Comparison of ENCODE assay signal across 8 cellular contexts in genomic region chr15:34365073-34365825, GRCh38. TPM values are rescaled to one million over a fixed set of nuclear protein-coding genes. Genes with fewer than 3 reads are reported as not detected.
A peak's percentile ranks its signal among the peaks of the same experiment; 100 is the strongest.
DNase-seq lines count a peak whose midpoint lies in the region; ATAC-seq and TF ChIP-seq lines count a peak whose summit lies in the region.

No MANE protein-coding gene starts in this region.

- H3K36me3 ChIP-seq in heart left ventricle: peaks cover 0 to 36% (median 34%) of the 10 kb centered on the region in 9 donors
- peaks cover 5 to 39% (median 35%) of the 10 kb centered on the region in 4 donors for H3K36me3 ChIP-seq in stomach
- peaks cover 0 to 16% of the 10 kb centered on the region in 2 donors for H3K36me3 ChIP-seq in left lung

- peak; percentile 17 for DNase-seq in activated naive CD4-positive, alpha-beta T cell treated with Interleukin-2 at 50 U/mL for 16 hours
- no peak for DNase-seq in activated naive CD4-positive, alpha-beta T cell (lab: John Stamatoyannopoulos, UW)
- peak; percentile 45 for DNase-seq in activated CD4-positive, alpha-beta memory T cell treated with anti-CD3 and anti-CD28 coated beads for 36 hours
- DNase-seq in heart left ventricle (peak in 4 of 5 donors; percentile 46 to 83 (median 64)), stomach (no peak), epidermal melanocyte (ENCODE audit: insufficient read length, low spot score) (no peak), left lung (no peak), activated gamma-delta T cell (lab: John Stamatoyannopoulos, UW) (no peak)

- ATAC-seq in heart left ventricle (peak; percentile 6 to 39 (median 21)), left lung (no peak)

- H3K27me3 ChIP-seq in heart left ventricle (no peaks in the 10 kb centered on the region), stomach (no peaks in the 10 kb centered on the region), left lung (no peaks in the 10 kb centered on the region)

- CTCF ChIA-PET in activated CD4-positive, alpha-beta memory T cell treated with anti-CD3 and anti-CD28 coated beads for 36 hours (lab: Charles Lee): interaction anchor here (0.6 to 4.1 kb wide), 10 partner anchors 9 to 255 kb away, joined by 3 to 47 read pairs (median 4); partner anchors contain the start of genes GOLGA8B, NOP10, NUTM1 and SLC12A6

- H3K27ac ChIP-seq in heart left ventricle (peak overlapping the region in 11 of 12 donors; percentile 95 to 100 (median 99)), stomach (peak overlapping the region in 4 of 5 donors; percentile 15 to 100 (median 98)), left lung (no peak overlapping the region)

- H3K36me3 Mint-ChIP-seq in activated CD4-positive, alpha-beta memory T cell treated with anti-CD3 and anti-CD28 coated beads for 36 hours: peaks cover 16% of the 10 kb centered on the region

- no peak for TF ChIP-seq CTCF in heart left ventricle (IDR thresholded peaks at IDR 0.05)
- TF ChIP-seq CTCF in stomach (IDR thresholded peaks at IDR 0.05): no peak
- no peak for TF ChIP-seq CTCF in left lung (IDR thresholded peaks at IDR 0.05)

- TF ChIP-seq POLR2A in heart left ventricle (IDR thresholded peaks at IDR 0.05) (no peak), stomach (IDR thresholded peaks at IDR 0.05) (no peak)

- no peak for TF ChIP-seq EP300 in stomach (IDR thresholded peaks at IDR 0.05)

- no peaks in the 10 kb centered on the region for H3K27me3 Mint-ChIP-seq in activated CD4-positive, alpha-beta memory T cell treated with anti-CD3 and anti-CD28 coated beads for 36 hours

- H3K27ac Mint-ChIP-seq in activated CD4-positive, alpha-beta memory T cell treated with anti-CD3 and anti-CD28 coated beads for 36 hours: peak overlapping the region; percentile 13

- peak overlapping the region; percentile 96 for H3K4me3 Mint-ChIP-seq in activated CD4-positive, alpha-beta memory T cell treated with anti-CD3 and anti-CD28 coated beads for 36 hours

- no peaks in the 10 kb centered on the region for H3K9me3 Mint-ChIP-seq in activated CD4-positive, alpha-beta memory T cell treated with anti-CD3 and anti-CD28 coated beads for 36 hours

- H3K4me1 ChIP-seq in heart left ventricle (peaks cover 0 to 25% (median 15%) of the 10 kb centered on the region in 12 donors), stomach (peaks cover 18 to 62% (median 34%) of the 10 kb centered on the region in 4 donors), left lung (peaks cover 11 to 22% of the 10 kb centered on the region in 2 donors)

- intact Hi-C loops in activated CD4-positive, alpha-beta memory T cell treated with anti-CD3 and anti-CD28 coated beads for 36 hours (cut with micrococcal nuclease): loop anchor here (5.0 kb wide), 1 partner anchor 622 kb away; the partner anchor contains the start of gene ZNF770
- intact Hi-C loops in heart left ventricle (cut with DNase I): loop anchor here in 8 of 10 donors (5.0 to 10.0 kb wide), 8 partner anchors 48 to 300 kb away; partner anchors contain the start of genes EMC7 (in 4 of the 8), PGBD4 (in 4 of the 8) and GOLGA8B (in 1 of the 8)
- intact Hi-C loops in stomach (cut with DNase I; ENCODE audit: low total_unique reads): loop anchor here (10.0 kb wide), 1 partner anchor 120 kb away; no protein-coding TSS in a partner anchor
- intact Hi-C loops in left lung (cut with DNase I): no loop called here

- 67 to 76% (median 73%) methylated on average over 15 to 16 of the region's 16 CpGs for WGBS in heart left ventricle, 4 donors
- 67 to 86% (median 81%) methylated on average over 16 of the region's 16 CpGs for WGBS in stomach, 5 donors

- no peaks in the 10 kb centered on the region for H3K9me3 ChIP-seq in heart left ventricle
- H3K9me3 ChIP-seq in stomach: no peaks in the 10 kb centered on the region
- no peaks in the 10 kb centered on the region for H3K9me3 ChIP-seq in left lung

- H3K4me1 Mint-ChIP-seq in activated CD4-positive, alpha-beta memory T cell treated with anti-CD3 and anti-CD28 coated beads for 36 hours (ENCODE audit: low read depth): peaks cover 33% of the 10 kb centered on the region

- POLR2A ChIA-PET in activated CD4-positive, alpha-beta memory T cell treated with anti-CD3 and anti-CD28 coated beads for 36 hours (lab: Charles Lee): interaction anchor here (2.7 to 4.1 kb wide), 4 partner anchors 22 to 218 kb away, joined by 7 to 29 read pairs (median 14); partner anchors contain the start of genes GOLGA8B, NOP10, NUTM1 and SLC12A6

- H3K4me3 ChIP-seq in heart left ventricle (peak overlapping the region in 9 of 12 donors; percentile 78 to 99 (median 90)), stomach (peak overlapping the region in 3 of 4 donors; percentile 96 to 98 (median 97)), left lung (peak overlapping the region in 1 of 2 donors; percentile 87)

RNA-seq across cellular contexts. Expression of gene LPCAT4, which starts 1.7 kb away (rescaled TPM):
- total RNA-seq in activated CD4-positive, alpha-beta memory T cell treated with anti-CD3 and anti-CD28 coated beads for 36 hours: 10 to 100 TPM; 62.5 to 71.3 TPM
- total RNA-seq in heart left ventricle: 10 to 100 TPM in 8 of 9 donors, 1 to 10 TPM in 1; 9.8 to 80.0 (median 44.8) TPM
- polyA plus RNA-seq in heart left ventricle: 10 to 100 TPM; 12.9 to 49.7 TPM
- total RNA-seq in stomach: 100 to 1,000 TPM in 3 of 5 donors, 10 to 100 TPM in 2; 26.1 to 206 (median 118) TPM
- polyA plus RNA-seq in stomach: 10 to 100 TPM; 11.6 to 62.5 (median 17.6) TPM
- total RNA-seq in left lung: 10 to 100 TPM; 38.8 to 46.3 TPM

RNA-seq across cellular contexts. Expression of gene NUTM1, which starts 22.1 kb away (rescaled TPM):
- not detected for total RNA-seq in activated CD4-positive, alpha-beta memory T cell treated with anti-CD3 and anti-CD28 coated beads for 36 hours
- not detected for total RNA-seq in heart left ventricle
- not detected for polyA plus RNA-seq in heart left ventricle
- not detected for total RNA-seq in stomach
- polyA plus RNA-seq in stomach: under 1 TPM in 1 of 3 donors, not detected in 2; 0.15 TPM
- total RNA-seq in left lung: not detected

RNA-seq across cellular contexts. Expression of gene NOP10, which starts 22.3 kb away (rescaled TPM):
- 100 to 1,000 TPM; 211 to 214 TPM for total RNA-seq in activated CD4-positive, alpha-beta memory T cell treated with anti-CD3 and anti-CD28 coated beads for 36 hours
- total RNA-seq in heart left ventricle (100 to 1,000 TPM in 8 of 9 donors, 10 to 100 TPM in 1; 96.4 to 217 (median 132) TPM), stomach (100 to 1,000 TPM in 3 of 5 donors, 10 to 100 TPM in 1, 1 to 10 TPM in 1; 2.9 to 388 (median 118) TPM), left lung (100 to 1,000 TPM; 169 to 188 TPM)
- polyA plus RNA-seq in heart left ventricle (100 to 1,000 TPM; 200 to 384 TPM), stomach (100 to 1,000 TPM; 268 to 327 (median 313) TPM)

RNA-seq across cellular contexts. Expression of gene SLC12A6, which starts 27.7 kb away (rescaled TPM):
- total RNA-seq in activated CD4-positive, alpha-beta memory T cell treated with anti-CD3 and anti-CD28 coated beads for 36 hours: 10 to 100 TPM; 18.4 to 18.5 TPM
- total RNA-seq in heart left ventricle (10 to 100 TPM; 17.3 to 35.1 (median 24.9) TPM), stomach (10 to 100 TPM in 4 of 5 donors, 1 to 10 TPM in 1; 7.5 to 63.6 (median 22.8) TPM), left lung (10 to 100 TPM; 25.3 to 47.4 TPM)
- polyA plus RNA-seq in heart left ventricle (1 to 10 TPM; 6.1 to 7.0 TPM), stomach (1 to 10 TPM; 1.4 to 6.0 (median 1.7) TPM)

Comparison
In these comparisons a context has a peak if more than half of its experiments do, and no peak if none do; other contexts are left out.
1. DNase-seq: peak in activated naive CD4-positive, alpha-beta T cell treated with Interleukin-2 at 50 U/mL for 16 hours (single experiment), activated CD4-positive, alpha-beta memory T cell treated with anti-CD3 and anti-CD28 coated beads for 36 hours (single experiment) and heart left ventricle (4 of 5); none in activated naive CD4-positive, alpha-beta T cell (0 of 4), stomach (single experiment), epidermal melanocyte (single experiment), left lung (0 of 2) and activated gamma-delta T cell (single experiment).
2. H3K27ac ChIP-seq: peak in heart left ventricle (11 of 12) and stomach (4 of 5); none in left lung (0 of 2).
3. intact Hi-C loops: an anchor here in activated CD4-positive, alpha-beta memory T cell treated with anti-CD3 and anti-CD28 coated beads for 36 hours (5.0 kb wide), heart left ventricle (5.0 to 10.0 kb wide) and stomach (10.0 kb wide); none called in left lung.